In the genomic region with DNA sequence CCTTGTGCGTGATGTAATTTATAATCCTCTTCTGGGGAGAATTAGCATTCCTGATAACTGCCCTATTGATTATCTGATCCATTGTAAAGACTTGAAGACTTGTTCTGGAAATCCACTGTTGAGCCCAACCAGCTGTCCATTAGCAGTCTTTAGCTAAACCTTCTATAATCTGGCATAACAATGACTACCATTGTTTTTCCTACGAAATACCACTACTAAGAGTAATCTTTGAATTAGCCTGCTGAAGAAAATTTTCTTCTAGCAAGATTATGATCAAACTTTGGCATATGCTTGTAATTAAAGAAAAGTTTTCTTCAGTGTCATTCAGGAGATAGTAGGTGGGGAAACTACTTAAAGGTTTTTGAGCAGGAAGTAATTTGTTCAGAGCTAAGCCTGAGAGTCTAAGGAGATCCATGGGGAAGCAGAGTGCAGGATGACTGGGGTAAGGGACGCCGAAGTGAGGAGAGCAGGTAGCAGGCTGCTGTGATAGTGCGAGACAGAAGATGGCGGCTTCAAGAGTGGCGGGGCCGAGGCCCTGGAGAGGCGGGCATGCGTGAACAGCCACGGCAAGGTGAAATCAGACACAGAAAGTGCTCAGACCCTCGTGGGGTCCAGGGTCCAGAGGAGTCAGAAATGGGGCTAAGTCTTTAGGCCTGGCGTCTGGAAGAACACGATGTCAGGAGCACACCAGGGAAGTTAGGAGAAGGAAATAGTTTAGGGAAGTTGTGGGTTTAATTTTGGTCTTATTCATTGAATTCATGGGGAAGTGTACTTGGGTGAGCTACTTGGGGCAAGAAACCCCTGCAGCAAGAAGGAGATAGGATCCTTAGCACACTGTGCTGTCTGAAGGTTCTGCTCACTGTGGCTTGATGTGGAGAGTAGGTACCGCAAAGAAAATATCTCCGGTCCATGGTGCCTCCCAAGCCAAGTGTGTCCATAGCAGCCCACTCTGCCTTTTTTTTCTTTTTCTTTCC, we compare ENCODE assay signal across 18 cellular contexts.
DNase-seq lines count a peak whose midpoint lies in the region; ATAC-seq, FAIRE-seq and TF ChIP-seq lines count a peak whose summit lies in the region.
"Had no signal": no experiment of that assay in that cellular context is flagged by ENCODE, and none has a peak within 500 bp of the region (broad histone marks: within the 10 kb centered on the region; RNA-seq: fewer than 3 reads in every experiment).

No MANE protein-coding gene starts in this region.

- in situ Hi-C loops in HepG2 (cut with HindIII; ENCODE audit: extremely low pct_ligation_motif_present, low pct_unique_long_range_greater_than_20kb) = no loop called here

- TF ChIP-seq RAD21 in HepG2 (CRISPR knock-in tag; IDR thresholded peaks at IDR 0.05) = no peak

- H3K27me3 ChIP-seq in right lobe of liver = no peaks in the 10 kb centered on the region
- H3K27me3 ChIP-seq in HepG2 (ENCODE audit: control insufficient read depth in 1 of 2, insufficient read depth in 2 of 2, low read length in 2 of 2) = peaks cover 1 to 5% of the 10 kb centered on the region in 2 experiments; a peak in 2 of 5 replicates
- no peaks in the 10 kb centered on the region for H3K27me3 ChIP-seq in upper lobe of right lung
- no peaks in the 10 kb centered on the region for H3K27me3 ChIP-seq in esophagus muscularis mucosa

- H3K9me3 Mint-ChIP-seq in activated T-helper 2 cell treated with anti-CD3 and anti-CD28 coated beads, Interferon-gamma antibody, Interleukin-2, Interleukin-4, amounts not matched to agents 10 μg/mL and 5 μg/mL and 100 μg/mL, durations not matched to agents 14 hours and 24 hours and 36 hours = no peaks in the 10 kb centered on the region
- H3K9me3 Mint-ChIP-seq: effector memory CD8-positive, alpha-beta T cell had no signal

- FAIRE-seq in HepG2 (lab: Jason Lieb, UNC) = no peak
- FAIRE-seq: kidney had no signal

- no peak overlapping the region for H3K4me3 Mint-ChIP-seq in activated T-helper 2 cell treated with anti-CD3 and anti-CD28 coated beads, Interferon-gamma antibody, Interleukin-2, Interleukin-4, amounts not matched to agents 10 μg/mL and 5 μg/mL and 100 μg/mL, durations not matched to agents 14 hours and 24 hours and 36 hours (ENCODE audit: low read depth)
- H3K4me3 Mint-ChIP-seq: effector memory CD8-positive, alpha-beta T cell had no signal

- H3K9ac ChIP-seq in HepG2 (ENCODE audit: insufficient read depth, low read depth, low read length) = no peak overlapping the region

- H3K9me3 ChIP-seq in right lobe of liver (no peaks in the 10 kb centered on the region), HepG2 (ENCODE audit: low read length) (no peaks in the 10 kb centered on the region), upper lobe of right lung (no peaks in the 10 kb centered on the region), esophagus muscularis mucosa (no peaks in the 10 kb centered on the region)

- H3K27ac Mint-ChIP-seq in activated T-helper 2 cell treated with anti-CD3 and anti-CD28 coated beads, Interferon-gamma antibody, Interleukin-2, Interleukin-4, amounts not matched to agents 10 μg/mL and 5 μg/mL and 100 μg/mL, durations not matched to agents 14 hours and 24 hours and 36 hours = peak overlapping the region; percentile 13
- H3K27ac Mint-ChIP-seq: effector memory CD8-positive, alpha-beta T cell had no signal

- BruUV-seq in HepG2 (replicated peaks; lab: Mats Ljungman, UMichigan) = no TSS peak

- no peak for DNase-seq in right lobe of liver
- no peak for DNase-seq in HepG2 (ENCODE audit: low spot score)
- peak; percentile 71 for DNase-seq in NOMO-1 treated with DMSO at 0.1 percent for 48 hours (lab: John Stamatoyannopoulos, UW; ENCODE audit: unreplicated experiment)
- DNase-seq in activated T-helper 2 cell treated with anti-CD3 and anti-CD28 coated beads, Interferon-gamma antibody, Interleukin-2, Interleukin-4, amounts not matched to agents 10 μg/mL and 5 μg/mL and 100 μg/mL, durations not matched to agents 14 hours and 24 hours and 36 hours (ENCODE audit: low spot score) = no peak
- DNase-seq in upper lobe of right lung = no peak
- DNase-seq in NCI-H748 (lab: John Stamatoyannopoulos, UW; ENCODE audit: unreplicated experiment) = no peak
- DNase-seq in esophagus muscularis mucosa (ENCODE audit: extremely low spot score) = no peak
- no peak for DNase-seq in NCI-H1694 treated with DMSO at 0.1 percent for 48 hours (lab: John Stamatoyannopoulos, UW)
- DNase-seq: activated T-cell treated with anti-CD3 and anti-CD28 coated beads, Interleukin-2, amount 50 U/mL, for 1 hour; central memory CD4-positive, alpha-beta T cell; DMS 273 treated with DMSO at 0.1 percent for 48 hours; effector memory CD8-positive, alpha-beta T cell; kidney; NCI-H2029; NCI-H524 treated with DMSO at 0.1 percent for 48 hours; nucleus accumbens; stimulated activated CD4-positive, alpha-beta T cell treated with anti-CD3 and anti-CD28 coated beads, Interleukin-4, amount 100 ng/mL, for 24 hours; stimulated activated CD8-positive, alpha-beta memory T cell treated with anti-CD3 and anti-CD28 coated beads, Interleukin-4, amount 100 ng/mL, for 48 hours had no signal

- H3K79me2 ChIP-seq in HepG2 (ENCODE audit: insufficient read depth, low read length) = no peaks in the 10 kb centered on the region

- POLR2A ChIA-PET in HepG2 (lab: Yijun Ruan, JAX) = no interaction called here

- no peaks in the 10 kb centered on the region for H3K36me3 ChIP-seq in right lobe of liver
- H3K36me3 ChIP-seq in HepG2 (replicated peaks in 1 of 2; ENCODE audit: control insufficient read depth in 1 of 2, insufficient read depth in 2 of 2, low read length in 2 of 2) = no peaks in the 10 kb centered on the region
- no peaks in the 10 kb centered on the region for H3K36me3 ChIP-seq in upper lobe of right lung
- no peaks in the 10 kb centered on the region for H3K36me3 ChIP-seq in esophagus muscularis mucosa

- no peak overlapping the region for H2AFZ ChIP-seq in HepG2 (ENCODE audit: low read length)

- WGBS in right lobe of liver (ENCODE audit: insufficient coverage, low coverage, low lambda C conversion rate, missing lambda C conversion rate) = 76% methylated on average over 16 of the region's 16 CpGs
- WGBS in HepG2 (ENCODE audit: low lambda C conversion rate) = 44% methylated on average over 16 of the region's 16 CpGs
- 89% methylated on average over 16 of the region's 16 CpGs for WGBS in esophagus muscularis mucosa

- H3K4me2 ChIP-seq in HepG2 (ENCODE audit: low read depth, low read length) = no peak overlapping the region

- H3K27me3 Mint-ChIP-seq in activated T-helper 2 cell treated with anti-CD3 and anti-CD28 coated beads, Interferon-gamma antibody, Interleukin-2, Interleukin-4, amounts not matched to agents 10 μg/mL and 5 μg/mL and 100 μg/mL, durations not matched to agents 14 hours and 24 hours and 36 hours (ENCODE audit: low read depth) = no peaks in the 10 kb centered on the region

- CTCF ChIA-PET in HepG2 (lab: Yijun Ruan, JAX; ENCODE audit: low intra/inter-chr PET ratio, low total read pairs) = no interaction called here

- TF ChIP-seq CTCF in right lobe of liver (IDR thresholded peaks at IDR 0.05) (no peak), HepG2 (CRISPR knock-in tag; IDR thresholded peaks at IDR 0.05) (no peak), upper lobe of right lung (IDR thresholded peaks at IDR 0.05) (no peak), esophagus muscularis mucosa (IDR thresholded peaks at IDR 0.05) (no peak)

- H3K4me1 Mint-ChIP-seq in activated T-helper 2 cell treated with anti-CD3 and anti-CD28 coated beads, Interferon-gamma antibody, Interleukin-2, Interleukin-4, amounts not matched to agents 10 μg/mL and 5 μg/mL and 100 μg/mL, durations not matched to agents 14 hours and 24 hours and 36 hours (ENCODE audit: low read depth) = peaks cover 28% of the 10 kb centered on the region

- H3K4me1 ChIP-seq in right lobe of liver (peaks cover 0 to 2% (median 0%) of the 10 kb centered on the region in 4 donors), HepG2 (ENCODE audit: insufficient read depth, low read length) (peaks cover 8% of the 10 kb centered on the region), upper lobe of right lung (peaks cover 7% of the 10 kb centered on the region), esophagus muscularis mucosa (peaks cover 7 to 42% (median 29%) of the 10 kb centered on the region in 4 donors)

- intact Hi-C loops in right lobe of liver (cut with DNase I) (no loop called here), HepG2 (cut with micrococcal nuclease; ENCODE audit: unreplicated experiment) (no loop called here), upper lobe of right lung (cut with DNase I) (no loop called here), esophagus muscularis mucosa (cut with DNase I) (no loop called here)
- intact Hi-C loops in activated T-helper 2 cell treated with anti-CD3 and anti-CD28 coated beads, Interferon-gamma antibody, Interleukin-2, Interleukin-4, amounts not matched to agents 10 μg/mL and 5 μg/mL and 100 μg/mL, durations not matched to agents 14 hours and 24 hours and 36 hours (cut with micrococcal nuclease) = no loop called here

- TF ChIP-seq POLR2A in right lobe of liver (IDR thresholded peaks at IDR 0.05) (no peak), HepG2 (IDR thresholded peaks at IDR 0.05; ENCODE audit: insufficient read depth in 1 of 2, low read depth in 2 of 2, low read length in 2 of 2) (no peak), esophagus muscularis mucosa (IDR thresholded peaks at IDR 0.05; ENCODE audit: low read depth) (no peak)

- peak in 3 of 4 donors; percentile 46 to 63 (median 61) for ATAC-seq in right lobe of liver
- no peak for ATAC-seq in HepG2
- peak; percentile 88 for ATAC-seq in upper lobe of right lung

- TF ChIP-seq EP300 in HepG2 (IDR thresholded peaks at IDR 0.05; ENCODE audit: low read depth in 2 of 2, low read length in 2 of 2) = no peak
- TF ChIP-seq EP300 in HepG2 (CRISPR knock-in tag; IDR thresholded peaks at IDR 0.05; ENCODE audit: borderline replicate concordance) = no peak
- no peak for TF ChIP-seq EP300 in esophagus muscularis mucosa (IDR thresholded peaks at IDR 0.05)

- no peaks in the 10 kb centered on the region for H4K20me1 ChIP-seq in HepG2 (ENCODE audit: insufficient read depth, low read length)

- H3K4me3 ChIP-seq in right lobe of liver (no peak overlapping the region), HepG2 (replicated peaks in 1 of 3; ENCODE audit: insufficient read depth in 1 of 3, low read depth in 2 of 3, low read length in 3 of 3) (no peak overlapping the region), upper lobe of right lung (no peak overlapping the region), esophagus muscularis mucosa (no peak overlapping the region)

- H3K27ac ChIP-seq in right lobe of liver (no peak overlapping the region), HepG2 (ENCODE audit: extremely low read length, insufficient read depth, low read length) (no peak overlapping the region), upper lobe of right lung (no peak overlapping the region), esophagus muscularis mucosa (replicated peaks in 1 of 4) (no peak overlapping the region)

- H3K36me3 Mint-ChIP-seq in activated T-helper 2 cell treated with anti-CD3 and anti-CD28 coated beads, Interferon-gamma antibody, Interleukin-2, Interleukin-4, amounts not matched to agents 10 μg/mL and 5 μg/mL and 100 μg/mL, durations not matched to agents 14 hours and 24 hours and 36 hours (ENCODE audit: low read depth) = no peaks in the 10 kb centered on the region

TF ChIP-seq in HepG2, 621 proteins besides CTCF, POLR2A, EP300 and RAD21 (continues in another document):
- TF ChIP-seq ZNF737 (CRISPR knock-in tag; IDR thresholded peaks at IDR 0.05; ENCODE audit: borderline replicate concordance) (no peak), SMYD3 (CRISPR knock-in tag; IDR thresholded peaks at IDR 0.05) (no peak)
